In the genomic region with DNA sequence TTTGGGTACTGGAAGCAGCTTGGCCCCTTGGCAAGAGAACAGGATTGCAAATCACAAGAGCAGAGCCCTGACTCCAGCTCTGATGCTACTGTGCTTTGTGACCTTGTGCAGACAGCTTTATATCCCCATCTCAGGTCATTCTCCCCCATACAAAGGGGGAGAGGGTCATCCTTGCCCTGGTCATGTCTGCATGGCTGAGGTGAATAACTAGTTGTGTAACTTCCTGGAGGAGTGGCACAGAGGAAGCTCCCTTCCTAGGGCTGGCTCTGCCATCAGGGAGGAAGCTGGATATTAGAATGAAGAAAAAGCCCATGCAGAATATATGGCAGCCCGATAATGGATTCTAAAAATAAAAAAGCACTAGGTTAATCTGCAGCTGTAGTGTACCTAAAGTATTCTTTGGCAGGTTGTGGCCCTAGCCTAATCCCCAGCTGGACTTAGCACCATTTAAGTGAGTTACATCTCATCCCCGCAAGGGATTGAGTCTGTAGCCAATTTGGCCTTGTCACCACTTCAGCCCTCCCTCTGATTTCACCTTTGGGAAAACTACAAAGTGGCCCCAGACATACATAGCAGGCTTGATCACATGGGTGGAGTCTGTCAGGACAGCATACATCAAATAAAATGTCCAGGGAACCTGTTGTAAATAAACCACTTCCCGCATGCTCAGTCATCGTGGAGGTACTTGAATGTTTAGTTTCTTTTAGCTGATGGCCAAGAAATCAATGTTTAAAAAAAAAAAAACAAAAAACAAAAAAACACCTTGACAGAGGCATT, we compare ENCODE assay signal across 10 cellular contexts.
DNase-seq lines count a peak whose midpoint lies in the region; ATAC-seq and TF ChIP-seq lines count a peak whose summit lies in the region.
"Had no signal": no experiment of that assay in that cellular context is flagged by ENCODE, and none has a peak within 500 bp of the region (broad histone marks: within the 10 kb centered on the region; RNA-seq: fewer than 3 reads in every experiment).

No MANE protein-coding gene starts in this region.

- H3K27me3 Mint-ChIP-seq in osteocyte (ENCODE audit: unreplicated experiment): no peaks in the 10 kb centered on the region

- H3K4me3 ChIP-seq in Peyer's patch (no peak overlapping the region), left ventricle myocardium inferior (no peak overlapping the region), skeletal muscle tissue (ENCODE audit: low read length in 3 of 3) (peak overlapping the region in 1 of 3 donors; percentile 7), foreskin fibroblast (ENCODE audit: low read depth in 1 of 2, low read length in 2 of 2) (no peak overlapping the region)
- H3K4me3 ChIP-seq: SK-N-MC had no signal

- H3K4me1 Mint-ChIP-seq in osteocyte (ENCODE audit: unreplicated experiment): peaks cover 30% of the 10 kb centered on the region

- intact Hi-C loops in left ventricle myocardium inferior (cut with micrococcal nuclease): no loop called here

- H3K27ac Mint-ChIP-seq in osteocyte (ENCODE audit: unreplicated experiment): no peak overlapping the region

- DNase-seq in H4 (ENCODE audit: low spot score) (peak; percentile 60), Peyer's patch (peak in 1 of 3 donors; percentile 60), left ventricle myocardium inferior (no peak), retina (no peak), foreskin fibroblast (no peak), osteocyte (ENCODE audit: extremely low spot score, unreplicated experiment) (no peak)
- DNase-seq: NCI-H1048 had no signal

- TF ChIP-seq POLR2A in Peyer's patch (IDR thresholded peaks at IDR 0.05): no peak

- H3K36me3 Mint-ChIP-seq in osteocyte (ENCODE audit: unreplicated experiment): peaks cover 24% of the 10 kb centered on the region

- H3K27ac ChIP-seq in Peyer's patch: peak overlapping the region; percentile 29 to 90 (median 70)
- H3K27ac ChIP-seq in left ventricle myocardium inferior (replicated peaks): peak overlapping the region; percentile 89
- peak overlapping the region; percentile 80 for H3K27ac ChIP-seq in skeletal muscle tissue (ENCODE audit: low read depth, low read length)
- H3K27ac ChIP-seq: SK-N-MC had no signal

- TF ChIP-seq CTCF in Peyer's patch (IDR thresholded peaks at IDR 0.05) (no peak), left ventricle myocardium inferior (IDR thresholded peaks at IDR 0.05; ENCODE audit: borderline replicate concordance) (no peak), foreskin fibroblast (IDR thresholded peaks at IDR 0.05; ENCODE audit: low read depth, low read length) (no peak), osteocyte (IDR thresholded peaks at IDR 0.05) (no peak)

- H3K4me1 ChIP-seq in Peyer's patch (peaks cover 3 to 79% (median 29%) of the 10 kb centered on the region in 4 donors), left ventricle myocardium inferior (peaks cover 100% of the 10 kb centered on the region), skeletal muscle tissue (ENCODE audit: control insufficient read depth in 3 of 3, insufficient read depth in 3 of 3, low read length in 3 of 3) (peaks cover 66 to 79% (median 78%) of the 10 kb centered on the region in 3 donors)

- H3K9me3 ChIP-seq in Peyer's patch (no peaks in the 10 kb centered on the region), left ventricle myocardium inferior (replicated peaks) (no peaks in the 10 kb centered on the region), skeletal muscle tissue (ENCODE audit: control insufficient read depth in 3 of 3, low read length in 3 of 3) (no peaks in the 10 kb centered on the region)

- no peak overlapping the region for H3K4me3 Mint-ChIP-seq in osteocyte (ENCODE audit: unreplicated experiment)

- H3K27me3 ChIP-seq in Peyer's patch (no peaks in the 10 kb centered on the region), left ventricle myocardium inferior (ENCODE audit: low read depth) (no peaks in the 10 kb centered on the region), skeletal muscle tissue (ENCODE audit: control insufficient read depth in 3 of 3, insufficient read depth in 3 of 3, low read length in 3 of 3) (no peaks in the 10 kb centered on the region)

- ATAC-seq in HG02973 (IDR thresholded peaks at IDR 0.05; ENCODE audit: unreplicated experiment): no peak

- no peaks in the 10 kb centered on the region for H3K36me3 ChIP-seq in Peyer's patch
- no peaks in the 10 kb centered on the region for H3K36me3 ChIP-seq in left ventricle myocardium inferior
- H3K36me3 ChIP-seq in skeletal muscle tissue (ENCODE audit: control insufficient read depth in 3 of 3, insufficient read depth in 3 of 3, low read length in 3 of 3): peaks cover 0 to 4% (median 0%) of the 10 kb centered on the region in 3 donors

- H3K9me3 Mint-ChIP-seq in osteocyte (ENCODE audit: unreplicated experiment): no peaks in the 10 kb centered on the region

- H3K9ac ChIP-seq in skeletal muscle tissue (ENCODE audit: low read depth in 1 of 3, low read length in 3 of 3): no peak overlapping the region
